In genomic region chr13:41150058-41150457, GRCh38 we compare ENCODE assay signal across 29 cellular contexts.
"Had no signal": no experiment of that assay in that cellular context is flagged by ENCODE, and none has a peak within 500 bp of the region (broad histone marks: within the 10 kb centered on the region; RNA-seq: fewer than 3 reads in every experiment).

No MANE protein-coding gene starts in this region.

- H3K4me3 Mint-ChIP-seq: activated CD4-positive, alpha-beta T cell treated with anti-CD3 and anti-CD28 coated beads, Interleukin-2, amount 10 ng/mL, durations not matched to agents 24 days and 14 days; activated CD8-positive, alpha-beta T cell treated with anti-CD3 and anti-CD28 coated beads for 36 hours; activated naive CD8-positive, alpha-beta T cell; activated naive CD8-positive, alpha-beta T cell treated with anti-CD3 and anti-CD28 coated beads, Interleukin-2, amount 50 U/mL, for 24 hours; activated T-cell treated with anti-CD3 and anti-CD28 coated beads, Interleukin-2, amount 50 U/mL, for 24 hours; T-helper 1 cell treated with Interleukin-12 subunit alpha and Interleukin-12 subunit beta and Interleukin-4 antibody, amounts not matched to agents 30 μg/mL and 1 μg/mL, for 36 hours; T-helper 2 cell treated with Interferon-gamma antibody and Interleukin-4, amounts not matched to agents 5 μg/mL and 100 μg/mL, for 36 hours had no signal

- H3K4me1 ChIP-seq: SJCRH30 had no signal

- DNase-seq: activated CD4-positive, alpha-beta T cell treated with anti-CD3 and anti-CD28 coated beads, Interleukin-2, amount 50 U/mL, for 4 hours; activated CD8-positive, alpha-beta T cell treated with anti-CD3 and anti-CD28 coated beads for 36 hours; activated gamma-delta T cell; activated naive CD4-positive, alpha-beta T cell treated with Interleukin-2 at 50 U/mL for 16 hours; activated naive CD8-positive, alpha-beta T cell treated with anti-CD3 and anti-CD28 coated beads, Interleukin-2, amount 50 U/mL, for 24 hours; activated T-cell treated with anti-CD3 and anti-CD28 coated beads, Interleukin-2, amount 50 U/mL, for 24 hours; brain microvascular endothelial cell; Kasumi-1; MM.1S; MV-4-11; NCI-H1092; NCI-H1436 treated with DMSO at 0.1 percent for 48 hours; NCI-H1694 treated with DMSO at 0.1 percent for 48 hours; NCI-H2029 treated with DMSO at 0.1 percent for 48 hours; NCI-H2107; NCI-H2171; NCI-H446; NCI-H510A treated with DMSO at 0.1 percent for 48 hours; NCI-H69; NCI-H82; SHP77; SJCRH30 had no signal

- H3K27me3 Mint-ChIP-seq: activated CD4-positive, alpha-beta T cell treated with anti-CD3 and anti-CD28 coated beads, Interleukin-2, amount 10 ng/mL, durations not matched to agents 24 days and 14 days; activated CD8-positive, alpha-beta T cell treated with anti-CD3 and anti-CD28 coated beads for 36 hours; activated naive CD8-positive, alpha-beta T cell; activated naive CD8-positive, alpha-beta T cell treated with anti-CD3 and anti-CD28 coated beads, Interleukin-2, amount 50 U/mL, for 24 hours; activated T-cell treated with anti-CD3 and anti-CD28 coated beads, Interleukin-2, amount 50 U/mL, for 24 hours had no signal

- H3K36me3 ChIP-seq: brain microvascular endothelial cell, SJCRH30 had no signal

- H3K27me3 ChIP-seq: brain microvascular endothelial cell, SJCRH30 had no signal

- H3K27ac Mint-ChIP-seq: activated CD4-positive, alpha-beta T cell treated with anti-CD3 and anti-CD28 coated beads, Interleukin-2, amount 10 ng/mL, durations not matched to agents 24 days and 14 days; activated CD8-positive, alpha-beta T cell treated with anti-CD3 and anti-CD28 coated beads for 36 hours; activated naive CD8-positive, alpha-beta T cell; activated naive CD8-positive, alpha-beta T cell treated with anti-CD3 and anti-CD28 coated beads, Interleukin-2, amount 50 U/mL, for 24 hours; activated T-cell treated with anti-CD3 and anti-CD28 coated beads, Interleukin-2, amount 50 U/mL, for 24 hours; activated T-helper 2 cell treated with anti-CD3 and anti-CD28 coated beads, Interferon-gamma antibody, Interleukin-2, Interleukin-4, amounts not matched to agents 10 μg/mL and 5 μg/mL and 100 μg/mL, durations not matched to agents 14 hours and 24 hours and 36 hours; T-helper 1 cell treated with Interleukin-12 subunit alpha and Interleukin-12 subunit beta and Interleukin-4 antibody, amounts not matched to agents 30 μg/mL and 1 μg/mL, for 36 hours; T-helper 2 cell treated with Interferon-gamma antibody and Interleukin-4, amounts not matched to agents 5 μg/mL and 100 μg/mL, for 36 hours had no signal

- ATAC-seq: activated CD8-positive, alpha-beta T cell treated with anti-CD3 and anti-CD28 coated beads for 36 hours; activated naive CD8-positive, alpha-beta T cell treated with anti-CD3 and anti-CD28 coated beads, Interleukin-2, amount 50 U/mL, for 24 hours; Panc1 had no signal

- H3K4me1 Mint-ChIP-seq: activated naive CD8-positive, alpha-beta T cell treated with anti-CD3 and anti-CD28 coated beads, Interleukin-2, amount 50 U/mL, for 24 hours had no signal

- H3K4me3 ChIP-seq: SJCRH30, SK-N-MC had no signal

- H3K27ac ChIP-seq: brain microvascular endothelial cell, SJCRH30, SK-N-MC had no signal
